In genomic region chr3:632571-633170, GRCh38 we compare ENCODE assay signal across 8 cellular contexts.
DNase-seq lines count a peak whose midpoint lies in the region; ATAC-seq and TF ChIP-seq lines count a peak whose summit lies in the region.

No MANE protein-coding gene starts in this region.

- TF ChIP-seq POLR2A in body of pancreas (IDR thresholded peaks at IDR 0.05) = no peak
- TF ChIP-seq POLR2A in transverse colon (IDR thresholded peaks at IDR 0.05) = no peak

- H3K27ac Mint-ChIP-seq in natural killer cell = no peak overlapping the region

- no peaks in the 10 kb centered on the region for H3K36me3 Mint-ChIP-seq in natural killer cell

- peaks cover 4 to 14% of the 10 kb centered on the region in 2 donors for H3K9me3 Mint-ChIP-seq in natural killer cell

- in situ Hi-C loops in transverse colon (cut with MboI; ENCODE audit: low pct_ligation_motif_present in 1 of 4, low pct_unique_long_range_greater_than_20kb in 1 of 4, low sequenced_read_pairs in 3 of 4) = no loop called here

- H3K27me3 Mint-ChIP-seq in natural killer cell (ENCODE audit: low read depth in 2 of 2) = no peaks in the 10 kb centered on the region

- no peaks in the 10 kb centered on the region for H3K36me3 ChIP-seq in body of pancreas (replicated peaks in 1 of 2; ENCODE audit: insufficient read depth in 1 of 2, low read depth in 2 of 2)
- no peaks in the 10 kb centered on the region for H3K36me3 ChIP-seq in transverse colon

- no peak overlapping the region for H3K4me3 ChIP-seq in body of pancreas
- H3K4me3 ChIP-seq in transverse colon = no peak overlapping the region

- ATAC-seq in GM19023 (IDR thresholded peaks at IDR 0.05; ENCODE audit: unreplicated experiment) = peak; percentile 57
- ATAC-seq in HG03439 (IDR thresholded peaks at IDR 0.05; ENCODE audit: unreplicated experiment) = peak; percentile 72
- ATAC-seq in body of pancreas = no peak
- no peak for ATAC-seq in natural killer cell

- H3K4me1 ChIP-seq in body of pancreas (no peaks in the 10 kb centered on the region), transverse colon (no peaks in the 10 kb centered on the region)

- H3K9me3 ChIP-seq in body of pancreas (no peaks in the 10 kb centered on the region), transverse colon (no peaks in the 10 kb centered on the region)

- H3K27me3 ChIP-seq in body of pancreas (no peaks in the 10 kb centered on the region), transverse colon (no peaks in the 10 kb centered on the region)

- 10% methylated on average over 10 of the region's 10 CpGs for WGBS in body of pancreas, 2 donors
- WGBS in transverse colon (ENCODE audit: low coverage in 1 of 2), 2 donors = 30 to 32% methylated on average over 9 to 10 of the region's 10 CpGs

- peak; percentile 43 to 62 (median 54) for TF ChIP-seq CTCF in body of pancreas (IDR thresholded peaks at IDR 0.05)
- TF ChIP-seq CTCF in transverse colon (IDR thresholded peaks at IDR 0.05) = peak; percentile 19 to 57 (median 43)
- no peak for TF ChIP-seq CTCF in natural killer cell (IDR thresholded peaks at IDR 0.05)

- no peak for TF ChIP-seq EP300 in transverse colon (IDR thresholded peaks at IDR 0.05; ENCODE audit: low read depth)

- no peaks in the 10 kb centered on the region for H3K4me1 Mint-ChIP-seq in natural killer cell

- H3K27ac ChIP-seq in body of pancreas (no peak overlapping the region), transverse colon (no peak overlapping the region)

- intact Hi-C loops in body of pancreas (cut with DNase I) = no loop called here
- intact Hi-C loops in transverse colon (cut with DNase I; ENCODE audit: low total_unique reads) = no loop called here
- intact Hi-C loops in natural killer cell (cut with micrococcal nuclease) = no loop called here

- DNase-seq in DMS153 (lab: John Stamatoyannopoulos, UW) = peak; percentile 31
- DNase-seq in NCI-H69 (lab: John Stamatoyannopoulos, UW) = peak; percentile 65
- DNase-seq in body of pancreas = peak; percentile 47 to 66 (median 58)
- DNase-seq in kidney tubule cell (ENCODE audit: low spot score) = peak; percentile 69
- DNase-seq in transverse colon = peak; percentile 29
- no peak for DNase-seq in natural killer cell

- no peak overlapping the region for H3K4me3 Mint-ChIP-seq in natural killer cell

Comparison
In these comparisons a context has a peak if more than half of its experiments do, and no peak if none do; other contexts are left out.
1. ATAC-seq: peak in GM19023 (single experiment) and HG03439 (single experiment); none in body of pancreas (single experiment) and natural killer cell (0 of 3).